Comparison of ENCODE assay signal across 8 cellular contexts in the genomic region with DNA sequence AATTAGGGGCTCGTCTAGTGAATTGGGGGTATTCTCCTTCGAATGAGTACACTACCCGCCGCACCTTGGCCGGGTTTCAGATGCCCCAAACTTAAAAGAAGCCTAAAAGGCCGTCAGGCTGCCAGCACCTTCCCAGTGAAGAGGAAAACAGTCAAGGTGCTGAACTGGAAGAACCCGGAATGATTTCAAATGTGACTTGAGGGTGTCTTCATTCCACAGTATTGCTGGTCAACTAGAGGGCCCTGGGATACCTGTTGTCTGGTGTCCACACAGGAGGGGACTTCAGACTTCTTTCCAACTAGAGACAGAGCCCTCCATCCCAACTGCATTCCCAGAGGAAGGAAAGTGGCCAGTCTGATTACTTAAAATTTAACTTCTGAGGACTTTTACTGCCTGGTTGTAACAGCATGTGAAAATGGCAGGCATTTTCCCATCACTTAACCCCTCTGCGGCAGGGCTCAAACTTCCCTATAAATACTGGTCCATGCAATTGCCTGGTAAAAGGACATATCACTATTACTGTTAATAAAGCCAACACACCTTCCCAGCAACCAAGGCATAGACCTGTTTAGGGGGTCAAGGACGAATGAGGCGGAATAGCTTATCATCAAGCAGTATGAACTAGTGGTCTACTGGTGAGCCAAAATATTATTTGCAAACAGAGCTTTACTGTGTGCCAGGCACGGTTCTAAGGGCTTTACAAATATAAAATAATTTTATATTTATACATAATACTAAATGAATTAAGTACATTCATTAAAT. TPM values are rescaled to one million over a fixed set of nuclear protein-coding genes. Genes with fewer than 3 reads are reported as not detected.
A peak's percentile ranks its signal among the peaks of the same experiment; 100 is the strongest.
DNase-seq lines count a peak whose midpoint lies in the region; FAIRE-seq and TF ChIP-seq lines count a peak whose summit lies in the region.

No MANE protein-coding gene starts in this region.

- peak overlapping the region; percentile 48 for H3K9ac ChIP-seq in GM23248

- H2AFZ ChIP-seq in GM23248, result peak overlapping the region; percentile 97

- no peak for TF ChIP-seq POLR2A in GM12891 (IDR thresholded peaks at IDR 0.05; ENCODE audit: low read depth, low read length)

- no peak for FAIRE-seq in GM12891 (lab: Jason Lieb, UNC)

- no peaks in the 10 kb centered on the region for H4K20me1 ChIP-seq in GM23248 (ENCODE audit: insufficient read depth)

- H3K27ac ChIP-seq in GM23248, result no peak overlapping the region

- H3K4me3 ChIP-seq in GM23248 (peak overlapping the region; percentile 88), foreskin fibroblast (ENCODE audit: low read depth in 1 of 2, low read length in 2 of 2) (peak overlapping the region; percentile 89 to 95), skeletal muscle cell (ENCODE audit: low read depth, low read length) (peak overlapping the region; percentile 97)

- in situ Hi-C loops in GM23248 (cut with MboI), result no loop called here

- no peaks in the 10 kb centered on the region for H3K79me2 ChIP-seq in GM23248 (ENCODE audit: insufficient read depth)

- H3K9me2 ChIP-seq in GM23248 (ENCODE audit: insufficient read depth), result no peaks in the 10 kb centered on the region

- peak overlapping the region; percentile 91 for H3K4me2 ChIP-seq in GM23248 (ENCODE audit: unreplicated experiment)

- 32 to 33% methylated on average over 11 of the region's 11 CpGs for WGBS in GM23248 (ENCODE audit: low coverage in 1 of 2, low lambda C conversion rate in 2 of 2, missing lambda C conversion rate in 2 of 2), 2 experiments

- H3F3A ChIP-seq in GM23248 (ENCODE audit: insufficient read depth), result no peaks in the 10 kb centered on the region

- DNase-seq in GM23248, result no peak
- peak; percentile 58 for DNase-seq in SW480 (ENCODE audit: low spot score)
- DNase-seq in foreskin fibroblast, result no peak
- no peak for DNase-seq in skeletal muscle cell (ENCODE audit: low read depth)
- no peak for DNase-seq in ecto neural progenitor cell (ENCODE audit: low spot score)
- no peak for DNase-seq in pons (ENCODE audit: low spot score)
- no peak for DNase-seq in GM12891 (ENCODE audit: insufficient read length, low spot score)
- DNase-seq in SKM-1 treated with dmso at 0.1 percent for 144 hours (lab: John Stamatoyannopoulos, UW; ENCODE audit: unreplicated experiment), result no peak

- no peaks in the 10 kb centered on the region for H3K27me3 ChIP-seq in GM23248 (replicated peaks; ENCODE audit: insufficient read depth)

- no peaks in the 10 kb centered on the region for H3K9me3 ChIP-seq in GM23248 (ENCODE audit: low read depth)

- H3K4me1 ChIP-seq in GM23248 (ENCODE audit: insufficient read depth), result no peaks in the 10 kb centered on the region

- TF ChIP-seq CTCF in foreskin fibroblast (IDR thresholded peaks at IDR 0.05; ENCODE audit: low read depth, low read length), result no peak

- no peaks in the 10 kb centered on the region for H3K36me3 ChIP-seq in GM23248 (ENCODE audit: low read depth)

TF ChIP-seq in GM12891, 5 proteins besides CTCF, POLR2A, EP300 and RAD21:
- TF ChIP-seq POLR2AphosphoS5 (IDR thresholded peaks at IDR 0.05; ENCODE audit: low read depth, low read length) (no peak), PAX5 (IDR thresholded peaks at IDR 0.05; ENCODE audit: insufficient read depth, low read length, severe bottlenecking) (no peak), POU2F2 (IDR thresholded peaks at IDR 0.05; ENCODE audit: low read depth, low read length) (no peak), TAF1 (IDR thresholded peaks at IDR 0.05; ENCODE audit: low read depth, low read length) (no peak), SPI1 (IDR thresholded peaks at IDR 0.05; ENCODE audit: low read depth, low read length) (no peak)
TF ChIP-seq in GM12891: peak in this region for 0.

RNA-seq across cellular contexts. Expression of a gene that starts 0.7 kb away (rescaled TPM):
- total RNA-seq in GM23248 (2014; rRNA removed; shearing (Covaris generic)), result 9.0 and 15.8 TPM in 2 replicates
- 7.4 and 10.1 TPM in 2 replicates for polyA plus RNA-seq in GM23248 (2016; fragmentation: Nextera tagmentation; extraction: Ambion mirVana)
- polyA plus RNA-seq in GM12891 (2012; ENCODE audit: low read depth, missing spikeins), result 7.7 TPM
